9 cellular contexts compared by ENCODE assay signal in the genomic region with DNA sequence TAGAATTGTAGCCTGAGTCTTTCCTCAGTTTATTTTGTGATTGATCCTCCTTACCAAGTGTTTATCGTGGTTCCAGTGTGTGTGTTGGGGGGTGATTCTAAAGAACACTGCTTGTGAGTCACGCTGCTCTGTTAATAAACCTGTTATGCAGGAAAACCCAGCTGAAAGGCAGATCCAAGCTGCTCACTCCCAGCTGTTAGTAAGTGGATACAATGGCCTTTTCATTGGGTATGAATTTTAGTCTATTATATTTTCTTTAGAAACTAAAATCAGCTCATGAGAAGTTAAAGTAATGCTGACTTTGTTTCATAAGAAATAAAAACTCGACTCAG. TPM values are rescaled to one million over a fixed set of nuclear protein-coding genes. Genes with fewer than 3 reads are reported as not detected.
A peak's percentile ranks its signal among the peaks of the same experiment; 100 is the strongest.
DNase-seq lines count a peak whose midpoint lies in the region; ATAC-seq and TF ChIP-seq lines count a peak whose summit lies in the region.
"Had no signal": no experiment of that assay in that cellular context is flagged by ENCODE, and none has a peak within 500 bp of the region (broad histone marks: within the 10 kb centered on the region; RNA-seq: fewer than 3 reads in every experiment).

No MANE protein-coding gene starts in this region.

- no peaks in the 10 kb centered on the region for H3K9me3 ChIP-seq in spleen

- peaks cover 0 to 10% (median 4%) of the 10 kb centered on the region in 6 donors for H3K4me1 ChIP-seq in spleen

- no peak for TF ChIP-seq POLR2A in spleen (IDR thresholded peaks at IDR 0.05)

- no peaks in the 10 kb centered on the region for H3K27me3 ChIP-seq in spleen (replicated peaks in 1 of 7)

- no peak overlapping the region for H3K4me3 ChIP-seq in spleen

- intact Hi-C loops in left ventricle myocardium superior (cut with micrococcal nuclease), result no loop called here
- intact Hi-C loops in spleen (cut with DNase I; ENCODE audit: low total_unique reads), result no loop called here

- H3K27ac ChIP-seq in spleen, result peak overlapping the region in 3 of 8 donors; percentile 46 to 65 (median 55)

- ATAC-seq in SK-N-SH treated with all-trans-retinoic acid at 6 μM for 48 hours, result peak; percentile 64
- peak; percentile 22 for ATAC-seq in left ventricle myocardium superior

- 78 to 96% (median 85%) methylated on average over 3 of the region's 3 CpGs for WGBS in spleen, 5 donors

- DNase-seq in NCI-H1092 treated with DMSO at 0.1 percent for 48 hours (lab: John Stamatoyannopoulos, UW) (peak; percentile 45), NCI-H1092 (lab: John Stamatoyannopoulos, UW) (no peak), left ventricle myocardium superior (no peak), stromal cell of bone marrow (ENCODE audit: low read depth) (peak; percentile 65), spleen (no peak)
- DNase-seq in stimulated activated CD4-positive, alpha-beta T cell treated with anti-CD3 and anti-CD28 coated beads, Interleukin-12 subunit alpha, Interleukin-12 subunit beta, amount 100 ng/mL, for 4 hours, result no peak
- no peak for DNase-seq in stimulated activated CD4-positive, alpha-beta T cell treated with anti-CD3 and anti-CD28 coated beads, Interleukin-4, amount 100 ng/mL, for 4 hours
- DNase-seq: midbrain had no signal

- no peak for TF ChIP-seq CTCF in spleen (IDR thresholded peaks at IDR 0.05 in 8 of 11, conservative IDR thresholded peaks at IDR 0.05 in 3 of 11)

- no peaks in the 10 kb centered on the region for H3K36me3 ChIP-seq in spleen

TF ChIP-seq in SK-N-SH treated with all-trans-retinoic acid at 6 μM for 48 hours, 23 proteins besides CTCF, POLR2A, EP300 and RAD21:
- TF ChIP-seq, protein P1, sequence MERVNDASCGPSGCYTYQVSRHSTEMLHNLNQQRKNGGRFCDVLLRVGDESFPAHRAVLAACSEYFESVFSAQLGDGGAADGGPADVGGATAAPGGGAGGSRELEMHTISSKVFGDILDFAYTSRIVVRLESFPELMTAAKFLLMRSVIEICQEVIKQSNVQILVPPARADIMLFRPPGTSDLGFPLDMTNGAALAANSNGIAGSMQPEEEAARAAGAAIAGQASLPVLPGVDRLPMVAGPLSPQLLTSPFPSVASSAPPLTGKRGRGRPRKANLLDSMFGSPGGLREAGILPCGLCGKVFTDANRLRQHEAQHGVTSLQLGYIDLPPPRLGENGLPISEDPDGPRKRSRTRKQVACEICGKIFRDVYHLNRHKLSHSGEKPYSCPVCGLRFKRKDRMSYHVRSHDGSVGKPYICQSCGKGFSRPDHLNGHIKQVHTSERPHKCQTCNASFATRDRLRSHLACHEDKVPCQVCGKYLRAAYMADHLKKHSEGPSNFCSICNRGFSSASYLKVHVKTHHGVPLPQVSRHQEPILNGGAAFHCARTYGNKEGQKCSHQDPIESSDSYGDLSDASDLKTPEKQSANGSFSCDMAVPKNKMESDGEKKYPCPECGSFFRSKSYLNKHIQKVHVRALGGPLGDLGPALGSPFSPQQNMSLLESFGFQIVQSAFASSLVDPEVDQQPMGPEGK (CRISPR knock-in tag; IDR thresholded peaks at IDR 0.05; ENCODE audit: borderline replicate concordance), result no peak
- TF ChIP-seq, protein P2, sequence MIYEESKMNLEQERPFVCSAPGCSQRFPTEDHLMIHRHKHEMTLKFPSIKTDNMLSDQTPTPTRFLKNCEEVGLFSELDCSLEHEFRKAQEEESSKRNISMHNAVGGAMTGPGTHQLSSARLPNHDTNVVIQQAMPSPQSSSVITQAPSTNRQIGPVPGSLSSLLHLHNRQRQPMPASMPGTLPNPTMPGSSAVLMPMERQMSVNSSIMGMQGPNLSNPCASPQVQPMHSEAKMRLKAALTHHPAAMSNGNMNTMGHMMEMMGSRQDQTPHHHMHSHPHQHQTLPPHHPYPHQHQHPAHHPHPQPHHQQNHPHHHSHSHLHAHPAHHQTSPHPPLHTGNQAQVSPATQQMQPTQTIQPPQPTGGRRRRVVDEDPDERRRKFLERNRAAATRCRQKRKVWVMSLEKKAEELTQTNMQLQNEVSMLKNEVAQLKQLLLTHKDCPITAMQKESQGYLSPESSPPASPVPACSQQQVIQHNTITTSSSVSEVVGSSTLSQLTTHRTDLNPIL (CRISPR knock-in tag; IDR thresholded peaks at IDR 0.05; ENCODE audit: low read depth), result no peak
- TF ChIP-seq ESRRG (CRISPR knock-in tag; IDR thresholded peaks at IDR 0.05) (no peak), PPARA (CRISPR knock-in tag; IDR thresholded peaks at IDR 0.05; ENCODE audit: borderline replicate concordance) (no peak), OSR1 (CRISPR knock-in tag; IDR thresholded peaks at IDR 0.05) (no peak), GLIS3 (CRISPR knock-in tag; IDR thresholded peaks at IDR 0.05) (no peak), RARB (CRISPR knock-in tag; IDR thresholded peaks at IDR 0.05) (no peak)
- TF ChIP-seq, protein P3, sequence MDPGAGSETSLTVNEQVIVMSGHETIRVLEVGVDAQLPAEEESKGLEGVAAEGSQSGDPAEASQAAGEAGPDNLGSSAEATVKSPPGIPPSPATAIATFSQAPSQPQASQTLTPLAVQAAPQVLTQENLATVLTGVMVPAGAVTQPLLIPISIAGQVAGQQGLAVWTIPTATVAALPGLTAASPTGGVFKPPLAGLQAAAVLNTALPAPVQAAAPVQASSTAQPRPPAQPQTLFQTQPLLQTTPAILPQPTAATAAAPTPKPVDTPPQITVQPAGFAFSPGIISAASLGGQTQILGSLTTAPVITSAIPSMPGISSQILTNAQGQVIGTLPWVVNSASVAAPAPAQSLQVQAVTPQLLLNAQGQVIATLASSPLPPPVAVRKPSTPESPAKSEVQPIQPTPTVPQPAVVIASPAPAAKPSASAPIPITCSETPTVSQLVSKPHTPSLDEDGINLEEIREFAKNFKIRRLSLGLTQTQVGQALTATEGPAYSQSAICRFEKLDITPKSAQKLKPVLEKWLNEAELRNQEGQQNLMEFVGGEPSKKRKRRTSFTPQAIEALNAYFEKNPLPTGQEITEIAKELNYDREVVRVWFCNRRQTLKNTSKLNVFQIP (CRISPR knock-in tag; IDR thresholded peaks at IDR 0.05; ENCODE audit: borderline replicate concordance, low read depth), result no peak

RNA-seq across cellular contexts. Expression of a gene that starts 12.2 kb away (rescaled TPM):
- total RNA-seq in left ventricle myocardium superior (836 TPM), spleen (100 to 1,000 TPM in 3 of 7 donors, 10 to 100 TPM in 4; 62.0 to 122 (median 93.6) TPM)
- polyA plus RNA-seq in spleen, result 100 to 1,000 TPM in 2 of 3 donors, 10 to 100 TPM in 1; 65.8 to 157 (median 107) TPM

RNA-seq across cellular contexts. Expression of a gene that starts 26.5 kb away (rescaled TPM):
- total RNA-seq in left ventricle myocardium superior (0.55 TPM), spleen (under 1 TPM; 0.13 to 0.86 (median 0.44) TPM)
- under 1 TPM; 0.35 to 0.48 (median 0.38) TPM for polyA plus RNA-seq in spleen

Comparison
In these comparisons a context has a peak if more than half of its experiments do, and no peak if none do; other contexts are left out.
1. DNase-seq: peak in NCI-H1092 treated with DMSO at 0.1 percent for 48 hours (single experiment) and stromal cell of bone marrow (single experiment); none in NCI-H1092 (single experiment), left ventricle myocardium superior (single experiment), stimulated activated CD4-positive, alpha-beta T cell treated with anti-CD3 and anti-CD28 coated beads, Interleukin-12 subunit alpha, Interleukin-12 subunit beta, amount 100 ng/mL, for 4 hours (single experiment), spleen (single experiment) and stimulated activated CD4-positive, alpha-beta T cell treated with anti-CD3 and anti-CD28 coated beads, Interleukin-4, amount 100 ng/mL, for 4 hours (0 of 2).